7 cellular contexts compared by ENCODE assay signal in genomic region chr12:122984612-122985358, GRCh38. TPM values are rescaled to one million over a fixed set of nuclear protein-coding genes. Genes with fewer than 3 reads are reported as not detected.
DNase-seq lines count a peak whose midpoint lies in the region; ATAC-seq and TF ChIP-seq lines count a peak whose summit lies in the region.

No MANE protein-coding gene starts in this region.

- H3K4me1 ChIP-seq in lower lobe of right lung, result peaks cover 51% of the 10 kb centered on the region
- H3K4me1 ChIP-seq in suprapubic skin, result peaks cover 46% of the 10 kb centered on the region

- peak overlapping the region; percentile 80 for H3K27ac ChIP-seq in caudate nucleus (ENCODE audit: low read depth, low read length)
- peak overlapping the region; percentile 72 for H3K27ac ChIP-seq in lower lobe of right lung
- H3K27ac ChIP-seq in suprapubic skin, result peak overlapping the region; percentile 28

- H3K9me3 ChIP-seq in lower lobe of right lung (no peaks in the 10 kb centered on the region), suprapubic skin (no peaks in the 10 kb centered on the region)

- peaks cover 56% of the 10 kb centered on the region for H3K36me3 ChIP-seq in lower lobe of right lung
- peaks cover 47% of the 10 kb centered on the region for H3K36me3 ChIP-seq in suprapubic skin

- no peak for ATAC-seq in lower lobe of right lung
- no peak for ATAC-seq in HG02763 (IDR thresholded peaks at IDR 0.05; ENCODE audit: unreplicated experiment)
- ATAC-seq in HG02642 (IDR thresholded peaks at IDR 0.05; ENCODE audit: poor library complexity, unreplicated experiment), result no peak

- TF ChIP-seq EP300 in suprapubic skin (IDR thresholded peaks at IDR 0.05), result no peak

- TF ChIP-seq POLR2A in suprapubic skin (IDR thresholded peaks at IDR 0.05), result no peak

- TF ChIP-seq CTCF in lower lobe of right lung (IDR thresholded peaks at IDR 0.05), result no peak
- TF ChIP-seq CTCF in suprapubic skin (IDR thresholded peaks at IDR 0.05), result no peak

- H3K27me3 ChIP-seq in lower lobe of right lung (ENCODE audit: low read depth), result no peaks in the 10 kb centered on the region
- no peaks in the 10 kb centered on the region for H3K27me3 ChIP-seq in suprapubic skin

- intact Hi-C loops in lower lobe of right lung (cut with DNase I), result no loop called here

- DNase-seq in OCI-M1 (lab: John Stamatoyannopoulos, UW) (peak; percentile 88), caudate nucleus (lab: John Stamatoyannopoulos, UW) (peak in 23 of 61 donors; percentile 10 to 53 (median 25)), lower lobe of right lung (peak; percentile 73), suprapubic skin (ENCODE audit: low spot score in 2 of 2) (no peak), NCI-H1436 (lab: John Stamatoyannopoulos, UW) (no peak)

- peak overlapping the region; percentile 31 for H3K4me3 ChIP-seq in lower lobe of right lung
- peak overlapping the region; percentile 14 for H3K4me3 ChIP-seq in suprapubic skin

- 44% methylated on average over 33 of the region's 34 CpGs for WGBS in suprapubic skin

RNA-seq across cellular contexts. Expression of gene ARL6IP4, which starts 4.3 kb away (rescaled TPM):
- total RNA-seq in lower lobe of right lung (139 TPM), suprapubic skin (100 to 1,000 TPM in 3 of 4 donors, 10 to 100 TPM in 1; 87.5 to 149 (median 114) TPM)

RNA-seq across cellular contexts. Expression of gene OGFOD2, which starts 9.7 kb away (rescaled TPM):
- total RNA-seq in lower lobe of right lung (19.5 TPM), suprapubic skin (10 to 100 TPM in 3 of 4 donors, 1 to 10 TPM in 1; 9.9 to 27.0 (median 13.5) TPM)

RNA-seq across cellular contexts. Expression of gene ABCB9, which starts 18.5 kb away (rescaled TPM):
- total RNA-seq in lower lobe of right lung (2.9 TPM), suprapubic skin (1 to 10 TPM; 2.7 to 9.5 (median 7.4) TPM)

Comparison
In these comparisons a context has a peak if more than half of its experiments do, and no peak if none do; other contexts are left out.
1. DNase-seq: peak in OCI-M1 (single experiment) and lower lobe of right lung (single experiment); none in suprapubic skin (0 of 2) and NCI-H1436 (single experiment).
2. H3K27ac ChIP-seq: peak in every context shown above with its lines; median percentile 80 in caudate nucleus; 72 in lower lobe of right lung; 28 in suprapubic skin.